16 cellular contexts compared by ENCODE assay signal in genomic region chrX:23451266-23451665, GRCh38.
DNase-seq lines count a peak whose midpoint lies in the region; FAIRE-seq and TF ChIP-seq lines count a peak whose summit lies in the region.
"Had no signal": no experiment of that assay in that cellular context is flagged by ENCODE, and none has a peak within 500 bp of the region (broad histone marks: within the 10 kb centered on the region; RNA-seq: fewer than 3 reads in every experiment).

No MANE protein-coding gene starts in this region.

- no peaks in the 10 kb centered on the region for H3K27me3 Mint-ChIP-seq in mesothelial cell of epicardium (ENCODE audit: low read depth)

- no peak overlapping the region for H3K4me3 ChIP-seq in small intestine (ENCODE audit: low read depth in 1 of 2, low read length in 2 of 2)
- H3K4me3 ChIP-seq: BLaER1 had no signal

- H3K9me3 ChIP-seq in small intestine (ENCODE audit: control insufficient read depth, low read depth), result no peaks in the 10 kb centered on the region
- H3K9me3 ChIP-seq: BLaER1 had no signal

- WGBS in small intestine, 3 donors, result 26 to 53% (median 32%) methylated on average over 3 of the region's 3 CpGs

- no peaks in the 10 kb centered on the region for H3K4me1 ChIP-seq in small intestine (ENCODE audit: control insufficient read depth in 2 of 2, insufficient read depth in 1 of 2, low read depth in 1 of 2, low read length in 1 of 2)
- H3K4me1 ChIP-seq: BLaER1 had no signal

- no peaks in the 10 kb centered on the region for H3K36me3 Mint-ChIP-seq in mesothelial cell of epicardium

- H3K4me3 Mint-ChIP-seq in mesothelial cell of epicardium, result no peak overlapping the region

- no peaks in the 10 kb centered on the region for H3K27me3 ChIP-seq in small intestine (ENCODE audit: control insufficient read depth in 2 of 2, insufficient read depth in 2 of 2, low read length in 2 of 2)
- H3K27me3 ChIP-seq: BLaER1 had no signal

- TF ChIP-seq CTCF in mesothelial cell of epicardium (IDR thresholded peaks at IDR 0.05; ENCODE audit: unreplicated experiment), result peak; percentile 20

- H3K36me3 ChIP-seq in small intestine (ENCODE audit: control insufficient read depth in 2 of 2, insufficient read depth in 2 of 2, low read length in 2 of 2), result no peaks in the 10 kb centered on the region
- H3K36me3 ChIP-seq: BLaER1 had no signal

- peak; percentile 61 for FAIRE-seq in small intestine (lab: Jason Lieb, UNC)

- no peak overlapping the region for H3K27ac Mint-ChIP-seq in mesothelial cell of epicardium

- no peak overlapping the region for H3K27ac ChIP-seq in small intestine (ENCODE audit: low read depth in 1 of 2, low read length in 1 of 2)
- H3K27ac ChIP-seq: BLaER1 had no signal

- peaks cover 4% of the 10 kb centered on the region for H3K9me3 Mint-ChIP-seq in mesothelial cell of epicardium

- in situ Hi-C loops in G401 (cut with HindIII; ENCODE audit: low sequenced_read_pairs), result no loop called here

- no peaks in the 10 kb centered on the region for H3K4me1 Mint-ChIP-seq in mesothelial cell of epicardium

- peak; percentile 6 for DNase-seq in DMS 273 (lab: John Stamatoyannopoulos, UW; ENCODE audit: unreplicated experiment)
- DNase-seq in DMS 273 treated with DMSO at 0.1 percent for 48 hours (lab: John Stamatoyannopoulos, UW), result no peak
- DNase-seq in SW480 (ENCODE audit: low spot score), result peak; percentile 4
- no peak for DNase-seq in mesothelial cell of epicardium (ENCODE audit: low spot score in 2 of 2, unreplicated experiment in 2 of 2)
- DNase-seq in small intestine, result no peak
- no peak for DNase-seq in DMS79 (lab: John Stamatoyannopoulos, UW)
- no peak for DNase-seq in DMS53 treated with DMSO at 0.1 percent for 48 hours (lab: John Stamatoyannopoulos, UW; ENCODE audit: unreplicated experiment)
- DNase-seq in G401 (ENCODE audit: low spot score), result no peak
- DNase-seq: 8988T, EL, HCEC 1CT, KBM-7, NCI-H1436, NCI-H2029 treated with DMSO at 0.1 percent for 48 hours, NCI-H748 treated with DMSO at 0.1 percent for 48 hours had no signal

Comparison
In these comparisons a context has a peak if more than half of its experiments do, and no peak if none do; other contexts are left out.
1. DNase-seq: peak in DMS 273 (single experiment) and SW480 (single experiment); none in DMS 273 treated with DMSO at 0.1 percent for 48 hours (single experiment), mesothelial cell of epicardium (0 of 2), small intestine (single experiment), DMS79 (single experiment), DMS53 treated with DMSO at 0.1 percent for 48 hours (single experiment) and G401 (single experiment).